ENCODE assay signal across 11 cellular contexts in genomic region chr2:3179208-3179607, GRCh38.
A peak's percentile ranks its signal among the peaks of the same experiment; 100 is the strongest.
DNase-seq lines count a peak whose midpoint lies in the region; ATAC-seq, FAIRE-seq and TF ChIP-seq lines count a peak whose summit lies in the region.
"Had no signal": no experiment of that assay in that cellular context is flagged by ENCODE, and none has a peak within 500 bp of the region (broad histone marks: within the 10 kb centered on the region; RNA-seq: fewer than 3 reads in every experiment).

No MANE protein-coding gene starts in this region.

- H3K9ac ChIP-seq in DND-41 (ENCODE audit: low read depth, low read length) (no peak overlapping the region), NT2/D1 (ENCODE audit: insufficient read length, low read depth) (no peak overlapping the region)

- 0 out of 3 replicates have a peak, but pooled peaks have one; percentile 9 for TF ChIP-seq CTCF in A549 (IDR thresholded peaks at IDR 0.05)
- TF ChIP-seq CTCF in DND-41 (IDR thresholded peaks at IDR 0.05; ENCODE audit: borderline replicate concordance, extremely low read depth, low read length, poor library complexity, severe bottlenecking), result peak; percentile 41
- peak; percentile 39 for TF ChIP-seq CTCF in glutamatergic neuron (IDR thresholded peaks at IDR 0.05; ENCODE audit: partially characterized antibody, unreplicated experiment)
- TF ChIP-seq CTCF in Caco-2 (IDR thresholded peaks at IDR 0.05; ENCODE audit: insufficient read depth in 1 of 2, low read depth in 1 of 2, low read length in 1 of 2, severe bottlenecking in 1 of 2, unreplicated experiment in 1 of 2), result peak in 1 of 2 experiments; percentile 26

- H3K4me3 ChIP-seq in A549, result no peak overlapping the region
- no peak overlapping the region for H3K4me3 ChIP-seq in DND-41 (ENCODE audit: low read depth in 1 of 2, low read length in 2 of 2)
- no peak overlapping the region for H3K4me3 ChIP-seq in NT2/D1 (ENCODE audit: insufficient read length, low read depth)
- no peak overlapping the region for H3K4me3 ChIP-seq in Caco-2 (ENCODE audit: low read depth, low read length)
- H3K4me3 ChIP-seq: vagina had no signal

- H2AFZ ChIP-seq in DND-41 (ENCODE audit: low read depth, low read length), result no peak overlapping the region

- POLR2A ChIA-PET in A549 (lab: Yijun Ruan, JAX), result no interaction called here
- POLR2A ChIA-PET in Caco-2 (lab: Charles Lee), result no interaction called here

- H3K4me1 ChIP-seq in A549, result no peaks in the 10 kb centered on the region
- H3K4me1 ChIP-seq in DND-41 (ENCODE audit: insufficient read depth, low read length), result no peaks in the 10 kb centered on the region
- H3K4me1 ChIP-seq in NT2/D1 (ENCODE audit: insufficient read depth, insufficient read length), result no peaks in the 10 kb centered on the region
- H3K4me1 ChIP-seq in Caco-2, result no peaks in the 10 kb centered on the region
- H3K4me1 ChIP-seq: vagina had no signal

- 87% methylated on average over 17 of the region's 17 CpGs for WGBS in A549 (ENCODE audit: missing lambda C conversion rate)

- H3K27ac ChIP-seq in A549, result no peak overlapping the region
- no peak overlapping the region for H3K27ac ChIP-seq in DND-41 (ENCODE audit: low read length)
- H3K27ac ChIP-seq: epithelial cell of prostate, vagina had no signal

- peaks cover 11% of the 10 kb centered on the region for H3K36me3 Mint-ChIP-seq in glutamatergic neuron (ENCODE audit: unreplicated experiment)
- peaks cover 12% of the 10 kb centered on the region for H3K36me3 Mint-ChIP-seq in Caco-2 (ENCODE audit: insufficient read depth, unreplicated experiment)

- CTCF ChIA-PET in A549 (lab: Yijun Ruan, JAX) (no interaction called here), Caco-2 (lab: Charles Lee) (no interaction called here)

- H4K20me1 ChIP-seq in DND-41 (ENCODE audit: insufficient read depth, low read length), result no peaks in the 10 kb centered on the region; the same call in 1 of the 2 replicates

- H3K4me1 Mint-ChIP-seq in glutamatergic neuron (ENCODE audit: low read depth, unreplicated experiment) (no peaks in the 10 kb centered on the region), Caco-2 (ENCODE audit: low read depth, unreplicated experiment) (no peaks in the 10 kb centered on the region)

- H3K27me3 Mint-ChIP-seq in glutamatergic neuron (ENCODE audit: unreplicated experiment), result peaks cover 8% of the 10 kb centered on the region
- H3K27me3 Mint-ChIP-seq in Caco-2 (ENCODE audit: insufficient read depth, unreplicated experiment), result no peaks in the 10 kb centered on the region

- no peak overlapping the region for H3K4me2 ChIP-seq in A549
- H3K4me2 ChIP-seq in DND-41 (ENCODE audit: insufficient read depth, low read length), result no peak overlapping the region

- H3K9me3 Mint-ChIP-seq in glutamatergic neuron (ENCODE audit: unreplicated experiment) (peaks cover 9% of the 10 kb centered on the region), Caco-2 (ENCODE audit: unreplicated experiment) (peaks cover 13% of the 10 kb centered on the region)

- TF ChIP-seq RAD21 in A549 (conservative IDR thresholded peaks at IDR 0.05 in 1 of 2, IDR thresholded peaks at IDR 0.05 in 1 of 2), result peak in 1 of 2 experiments; percentile 34; a peak in 2 of 5 replicates

- FAIRE-seq in A549 (lab: Jason Lieb, UNC), result no peak

- no TSS peak for BruUV-seq in Caco-2 (replicated peaks; lab: Mats Ljungman, UMichigan)

- H3K4me3 Mint-ChIP-seq in glutamatergic neuron (ENCODE audit: unreplicated experiment) (no peak overlapping the region), Caco-2 (ENCODE audit: unreplicated experiment) (no peak overlapping the region)

- H3K27me3 ChIP-seq in DND-41 (ENCODE audit: insufficient read depth, low read length, poor library complexity) (no peaks in the 10 kb centered on the region), NT2/D1 (ENCODE audit: insufficient read depth, insufficient read length) (no peaks in the 10 kb centered on the region), Caco-2 (replicated peaks; ENCODE audit: control insufficient read depth, insufficient read depth, low read length) (no peaks in the 10 kb centered on the region)
- H3K27me3 ChIP-seq: vagina had no signal

- H3K9me3 ChIP-seq in A549, result no peaks in the 10 kb centered on the region
- peaks cover 3% of the 10 kb centered on the region for H3K9me3 ChIP-seq in DND-41 (ENCODE audit: insufficient read depth, low read length, severe bottlenecking)
- H3K9me3 ChIP-seq in NT2/D1 (ENCODE audit: insufficient read depth, low read length), result no peaks in the 10 kb centered on the region
- no peaks in the 10 kb centered on the region for H3K9me3 ChIP-seq in Caco-2
- H3K9me3 ChIP-seq: vagina had no signal

- intact Hi-C loops in Caco-2 (cut with micrococcal nuclease; ENCODE audit: unreplicated experiment), result loop anchor here (1.0 kb wide), 1 partner anchor 124 kb away; no protein-coding TSS in a partner anchor

- TF ChIP-seq EP300 in A549 (IDR thresholded peaks at IDR 0.05), result no peak

- no peak overlapping the region for H3K27ac Mint-ChIP-seq in glutamatergic neuron (ENCODE audit: unreplicated experiment)
- no peak overlapping the region for H3K27ac Mint-ChIP-seq in Caco-2 (ENCODE audit: unreplicated experiment)

- peak in 1 of 2 experiments; percentile 26 for DNase-seq in A549 (ENCODE audit: low read depth in 1 of 2, low spot score in 1 of 2)
- no peak for DNase-seq in DND-41
- DNase-seq in NT2/D1 (ENCODE audit: low read depth, low spot score), result peak; percentile 23
- peak; percentile 59 for DNase-seq in glutamatergic neuron
- no peak for DNase-seq in NCI-H345 (lab: John Stamatoyannopoulos, UW)
- no peak for DNase-seq in Caco-2
- DNase-seq: DMS79 had no signal

- H3K36me3 ChIP-seq in DND-41 (ENCODE audit: insufficient read depth, low read length) (no peaks in the 10 kb centered on the region), NT2/D1 (ENCODE audit: insufficient read depth, insufficient read length, low read length) (peaks cover 6% of the 10 kb centered on the region), Caco-2 (ENCODE audit: control insufficient read depth, insufficient read depth, low read length) (no peaks in the 10 kb centered on the region)
- H3K36me3 ChIP-seq: vagina had no signal

- no peak for TF ChIP-seq POLR2A in A549 (IDR thresholded peaks at IDR 0.05; ENCODE audit: low read length)

- H3K79me2 ChIP-seq in DND-41 (ENCODE audit: insufficient read depth, low read length), result no peaks in the 10 kb centered on the region

- peak in 1 of 2 experiments; percentile 61; a peak in 3 of 6 replicates for ATAC-seq in A549
- ATAC-seq in DND-41 (ENCODE audit: insufficient read depth, low read depth), result no peak
- ATAC-seq in HG02642 (IDR thresholded peaks at IDR 0.05; ENCODE audit: poor library complexity, unreplicated experiment), result no peak
- ATAC-seq in HG03045 (IDR thresholded peaks at IDR 0.05; ENCODE audit: unreplicated experiment), result no peak

TF ChIP-seq in A549, 52 proteins besides CTCF, POLR2A, EP300 and RAD21 (continues in another document):
- TF ChIP-seq, protein P1, sequence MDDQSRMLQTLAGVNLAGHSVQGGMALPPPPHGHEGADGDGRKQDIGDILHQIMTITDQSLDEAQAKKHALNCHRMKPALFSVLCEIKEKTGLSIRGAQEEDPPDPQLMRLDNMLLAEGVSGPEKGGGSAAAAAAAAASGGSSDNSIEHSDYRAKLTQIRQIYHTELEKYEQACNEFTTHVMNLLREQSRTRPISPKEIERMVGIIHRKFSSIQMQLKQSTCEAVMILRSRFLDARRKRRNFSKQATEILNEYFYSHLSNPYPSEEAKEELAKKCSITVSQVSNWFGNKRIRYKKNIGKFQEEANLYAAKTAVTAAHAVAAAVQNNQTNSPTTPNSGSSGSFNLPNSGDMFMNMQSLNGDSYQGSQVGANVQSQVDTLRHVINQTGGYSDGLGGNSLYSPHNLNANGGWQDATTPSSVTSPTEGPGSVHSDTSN (IDR thresholded peaks at IDR 0.05), result no peak
- TF ChIP-seq HMGXB4 (CRISPR knock-in tag; IDR thresholded peaks at IDR 0.05; ENCODE audit: borderline replicate concordance), result no peak
- no peak for TF ChIP-seq CHD4 (IDR thresholded peaks at IDR 0.05; ENCODE audit: borderline replicate concordance)
- no peak for TF ChIP-seq FOSL2 (IDR thresholded peaks at IDR 0.05)
- TF ChIP-seq FOSL2 (CRISPR knock-in tag; IDR thresholded peaks at IDR 0.05), result no peak
- TF ChIP-seq HDAC2 (IDR thresholded peaks at IDR 0.05), result no peak
- TF ChIP-seq, protein P2, sequence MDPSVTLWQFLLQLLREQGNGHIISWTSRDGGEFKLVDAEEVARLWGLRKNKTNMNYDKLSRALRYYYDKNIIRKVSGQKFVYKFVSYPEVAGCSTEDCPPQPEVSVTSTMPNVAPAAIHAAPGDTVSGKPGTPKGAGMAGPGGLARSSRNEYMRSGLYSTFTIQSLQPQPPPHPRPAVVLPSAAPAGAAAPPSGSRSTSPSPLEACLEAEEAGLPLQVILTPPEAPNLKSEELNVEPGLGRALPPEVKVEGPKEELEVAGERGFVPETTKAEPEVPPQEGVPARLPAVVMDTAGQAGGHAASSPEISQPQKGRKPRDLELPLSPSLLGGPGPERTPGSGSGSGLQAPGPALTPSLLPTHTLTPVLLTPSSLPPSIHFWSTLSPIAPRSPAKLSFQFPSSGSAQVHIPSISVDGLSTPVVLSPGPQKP (IDR thresholded peaks at IDR 0.05; ENCODE audit: low read depth, low read length), result no peak
- no peak for TF ChIP-seq EHF (CRISPR knock-in tag; IDR thresholded peaks at IDR 0.05)
- TF ChIP-seq CEBPB (IDR thresholded peaks at IDR 0.05), result no peak
- no peak for TF ChIP-seq POLR2AphosphoS2 (conservative IDR thresholded peaks at IDR 0.05; ENCODE audit: low read length)
- no peak for TF ChIP-seq FOXS1 (CRISPR knock-in tag; IDR thresholded peaks at IDR 0.05)
- TF ChIP-seq GATA3 (IDR thresholded peaks at IDR 0.05; ENCODE audit: borderline replicate concordance), result no peak
- TF ChIP-seq CBX8 (IDR thresholded peaks at IDR 0.05), result no peak

Comparison
In these comparisons a context has a peak if more than half of its experiments do, and no peak if none do; other contexts are left out.
1. DNase-seq: peak in NT2/D1 (single experiment) and glutamatergic neuron (single experiment); none in DND-41 (single experiment), NCI-H345 (single experiment) and Caco-2 (0 of 2).